Comparison of ENCODE assay signal across 9 cellular contexts in genomic region chr18:2847341-2848144, GRCh38. TPM values are rescaled to one million over a fixed set of nuclear protein-coding genes. Genes with fewer than 3 reads are reported as not detected.
A peak's percentile ranks its signal among the peaks of the same experiment; 100 is the strongest.
DNase-seq lines count a peak whose midpoint lies in the region; ATAC-seq and TF ChIP-seq lines count a peak whose summit lies in the region.
"Had no signal": no experiment of that assay in that cellular context is flagged by ENCODE, and none has a peak within 500 bp of the region (broad histone marks: within the 10 kb centered on the region; RNA-seq: fewer than 3 reads in every experiment).

No MANE protein-coding gene starts in this region.

- peaks cover 61% of the 10 kb centered on the region for H3K27me3 ChIP-seq in AG04450 (ENCODE audit: control insufficient read depth, insufficient read depth, low read length)

- peak overlapping the region; percentile 50 for H3K27ac Mint-ChIP-seq in T-helper 1 cell treated with Interleukin-12 subunit alpha and Interleukin-12 subunit beta and Interleukin-4 antibody, amounts not matched to agents 30 μg/mL and 1 μg/mL, for 36 hours
- H3K27ac Mint-ChIP-seq in type B pancreatic cell = peak overlapping the region; percentile 72

- H3K4me3 ChIP-seq in AG04450 (ENCODE audit: low read depth, low read length) = peak overlapping the region; percentile 17; the same call in 1 of the 2 replicates
- no peak overlapping the region for H3K4me3 ChIP-seq in mucosa of descending colon

- peaks cover 55% of the 10 kb centered on the region for H3K27me3 Mint-ChIP-seq in T-helper 1 cell treated with Interleukin-12 subunit alpha and Interleukin-12 subunit beta and Interleukin-4 antibody, amounts not matched to agents 30 μg/mL and 1 μg/mL, for 36 hours (ENCODE audit: low read depth)
- H3K27me3 Mint-ChIP-seq in type B pancreatic cell = peaks cover 80% of the 10 kb centered on the region

- no peaks in the 10 kb centered on the region for H3K9me3 Mint-ChIP-seq in T-helper 1 cell treated with Interleukin-12 subunit alpha and Interleukin-12 subunit beta and Interleukin-4 antibody, amounts not matched to agents 30 μg/mL and 1 μg/mL, for 36 hours
- no peaks in the 10 kb centered on the region for H3K9me3 Mint-ChIP-seq in type B pancreatic cell

- intact Hi-C loops in mucosa of descending colon (cut with DNase I, micrococcal nuclease) = no loop called here

- no peaks in the 10 kb centered on the region for H3K36me3 ChIP-seq in mucosa of descending colon (ENCODE audit: low read depth)

- no peak overlapping the region for H3K27ac ChIP-seq in AG04450 (ENCODE audit: low read depth, low read length)
- H3K27ac ChIP-seq: epithelial cell of prostate had no signal

- CTCF ChIA-PET in AG04450 (lab: Charles Lee) = no interaction called here

- H3K9me3 ChIP-seq in AG04450 (ENCODE audit: control insufficient read depth, insufficient read depth, low read length) (no peaks in the 10 kb centered on the region; the same call in 1 of the 2 replicates), mucosa of descending colon (no peaks in the 10 kb centered on the region)

- no peak for DNase-seq in AG04450 (ENCODE audit: low read depth, low spot score)
- peak; percentile 5 for DNase-seq in effector CD4-positive, alpha-beta T cell
- DNase-seq in mucosa of descending colon = peak; percentile 8 to 57 (median 36)
- no peak for DNase-seq in type B pancreatic cell (ENCODE audit: extremely low spot score, unreplicated experiment)
- no peak for DNase-seq in dedifferentiated amniotic fluid mesenchymal stem cell (ENCODE audit: extremely low spot score)
- no peak for DNase-seq in inferior parietal cortex (ENCODE audit: extremely low spot score)

- H3K36me3 Mint-ChIP-seq in T-helper 1 cell treated with Interleukin-12 subunit alpha and Interleukin-12 subunit beta and Interleukin-4 antibody, amounts not matched to agents 30 μg/mL and 1 μg/mL, for 36 hours (ENCODE audit: low read depth) = peaks cover 4% of the 10 kb centered on the region
- no peaks in the 10 kb centered on the region for H3K36me3 Mint-ChIP-seq in type B pancreatic cell

- peak overlapping the region; percentile 86 for H3K4me3 Mint-ChIP-seq in T-helper 1 cell treated with Interleukin-12 subunit alpha and Interleukin-12 subunit beta and Interleukin-4 antibody, amounts not matched to agents 30 μg/mL and 1 μg/mL, for 36 hours
- H3K4me3 Mint-ChIP-seq in type B pancreatic cell = peak overlapping the region; percentile 92

- TF ChIP-seq CTCF in AG04450 (IDR thresholded peaks at IDR 0.05; ENCODE audit: low read depth, low read length) = no peak
- TF ChIP-seq CTCF in mucosa of descending colon (IDR thresholded peaks at IDR 0.05) = no peak
- no peak for TF ChIP-seq CTCF in type B pancreatic cell (conservative IDR thresholded peaks at IDR 0.05)

- H3K4me1 Mint-ChIP-seq in T-helper 1 cell treated with Interleukin-12 subunit alpha and Interleukin-12 subunit beta and Interleukin-4 antibody, amounts not matched to agents 30 μg/mL and 1 μg/mL, for 36 hours (ENCODE audit: low read depth) = peaks cover 20% of the 10 kb centered on the region
- peaks cover 18% of the 10 kb centered on the region for H3K4me1 Mint-ChIP-seq in type B pancreatic cell (ENCODE audit: unreplicated experiment)

- peak; percentile 44 for ATAC-seq in GM21526 (IDR thresholded peaks at IDR 0.05; ENCODE audit: low FRiP score, unreplicated experiment)
- ATAC-seq in mucosa of descending colon = peak; percentile 30

- H3K4me1 ChIP-seq in mucosa of descending colon (ENCODE audit: low read depth) = peaks cover 19% of the 10 kb centered on the region

- POLR2A ChIA-PET in AG04450 (lab: Yijun Ruan, JAX) = no interaction called here

RNA-seq across cellular contexts. Expression of gene EMILIN2, which starts 0.7 kb away (rescaled TPM):
- polyA plus RNA-seq in AG04450 (2011; rRNA removed) = 1.2 and 1.4 TPM in 2 replicates
- 0.78 and 1.1 TPM in 2 replicates for polyA minus RNA-seq in AG04450 (2011; rRNA and poly(A)+ RNA removed)
- 10 to 100 TPM; 13.3 to 19.6 (median 18.3) TPM for total RNA-seq in mucosa of descending colon
- total RNA-seq in type B pancreatic cell (ENCODE audit: low replicate concordance) = 3.6 and 9.4 TPM in 2 replicates

Comparison
In these comparisons a context has a peak if more than half of its experiments do, and no peak if none do; other contexts are left out.
1. DNase-seq: peak in effector CD4-positive, alpha-beta T cell (single experiment) and mucosa of descending colon (3 of 3); none in AG04450 (single experiment), type B pancreatic cell (single experiment), dedifferentiated amniotic fluid mesenchymal stem cell (single experiment) and inferior parietal cortex (single experiment).